Comparison of ENCODE assay signal across 34 cellular contexts in the genomic region with DNA sequence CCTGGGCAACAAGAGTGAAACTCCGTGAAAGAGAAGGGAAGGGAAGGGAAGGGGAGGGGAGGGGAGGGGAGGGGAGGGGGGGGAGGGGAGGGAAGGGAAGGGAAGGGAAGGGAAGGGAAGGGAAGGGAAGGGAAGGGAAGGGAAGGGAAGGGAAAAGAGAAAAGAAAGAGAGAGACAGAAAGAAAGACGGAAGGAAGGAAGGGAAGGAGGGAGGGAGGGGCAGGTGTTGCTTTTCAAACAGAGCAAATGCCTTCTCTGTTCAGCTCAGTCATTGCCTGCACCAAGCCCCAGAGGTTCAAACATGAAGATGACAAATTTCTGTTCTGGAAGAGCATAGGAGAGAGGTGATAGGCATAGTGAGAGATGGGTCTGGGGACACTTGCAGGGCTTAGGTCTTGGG.
"Had no signal": no experiment of that assay in that cellular context is flagged by ENCODE, and none has a peak within 500 bp of the region (broad histone marks: within the 10 kb centered on the region; RNA-seq: fewer than 3 reads in every experiment).

No MANE protein-coding gene starts in this region.

- DNase-seq: Karpas-422, Kasumi-1, MG63, MM.1S, MV-4-11, NCI-H1048, NCI-H1092, NCI-H1092 treated with DMSO at 0.1 percent for 48 hours, NCI-H1105, NCI-H1105 treated with DMSO at 0.1 percent for 48 hours, NCI-H1417, NCI-H1417 treated with DMSO at 0.1 percent for 48 hours, NCI-H1436, NCI-H1436 treated with DMSO at 0.1 percent for 48 hours, NCI-H146, NCI-H1694, NCI-H1694 treated with DMSO at 0.1 percent for 48 hours, NCI-H187, NCI-H187 treated with DMSO at 0.1 percent for 48 hours, NCI-H1930, NCI-H2029, NCI-H2029 treated with DMSO at 0.1 percent for 48 hours, NCI-H2081, NCI-H2081 treated with DMSO at 0.1 percent for 48 hours, NCI-H2107, NCI-H2171, NCI-H2171 treated with DMSO at 0.1 percent for 48 hours, NCI-H2227 treated with DMSO at 0.1 percent for 48 hours, NCI-H226, NCI-H345, NCI-H446, NCI-H446 treated with DMSO at 0.1 percent for 48 hours, NCI-H510A, NCI-H510A treated with DMSO at 0.1 percent for 48 hours had no signal

- H3K36me3 ChIP-seq: MG63 had no signal

- H3K4me3 ChIP-seq: MG63 had no signal
